1 cellular context compared by ENCODE assay signal in the genomic region with DNA sequence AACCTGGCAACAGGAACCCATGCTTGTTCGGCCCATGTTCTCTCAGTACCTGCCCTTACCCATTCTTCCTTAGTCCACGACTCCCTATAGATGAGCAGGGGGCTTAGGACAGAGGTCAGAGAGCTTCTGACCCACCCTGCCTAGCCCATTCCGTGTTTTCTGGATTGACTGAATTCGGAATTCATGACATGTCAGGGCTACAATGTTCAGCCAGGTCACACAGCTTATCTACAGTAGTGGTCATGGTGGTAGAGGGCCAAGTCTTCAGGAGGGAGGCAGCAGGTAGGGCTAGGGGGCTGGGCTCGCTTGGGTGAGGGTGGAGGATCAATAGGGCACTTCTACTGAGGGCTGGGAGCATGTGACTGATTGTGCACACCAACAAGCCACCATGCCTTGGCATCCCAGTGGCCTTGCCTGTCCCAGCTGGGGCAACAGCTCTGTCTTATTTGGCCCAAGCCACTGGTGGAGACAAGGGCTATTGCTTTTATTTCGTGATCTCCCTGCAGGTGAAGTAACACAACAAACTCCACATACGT.
TF ChIP-seq lines count a peak whose summit lies in the region.

No MANE protein-coding gene starts in this region.

TF ChIP-seq in HepG2, 621 proteins besides CTCF, POLR2A, EP300 and RAD21 (continued from another document):
- TF ChIP-seq THAP8 (CRISPR knock-in tag; IDR thresholded peaks at IDR 0.05; ENCODE audit: borderline replicate concordance): no peak
- 0 out of 2 replicates have a peak, but pooled peaks have one; percentile 16 for TF ChIP-seq RXRA (CRISPR knock-in tag; IDR thresholded peaks at IDR 0.05)
- TF ChIP-seq IRX3 (CRISPR knock-in tag; IDR thresholded peaks at IDR 0.05; ENCODE audit: borderline replicate concordance, low read depth): no peak
- TF ChIP-seq RCOR2 (CRISPR knock-in tag; IDR thresholded peaks at IDR 0.05): no peak
